ENCODE assay signal across 17 cellular contexts in the genomic region with DNA sequence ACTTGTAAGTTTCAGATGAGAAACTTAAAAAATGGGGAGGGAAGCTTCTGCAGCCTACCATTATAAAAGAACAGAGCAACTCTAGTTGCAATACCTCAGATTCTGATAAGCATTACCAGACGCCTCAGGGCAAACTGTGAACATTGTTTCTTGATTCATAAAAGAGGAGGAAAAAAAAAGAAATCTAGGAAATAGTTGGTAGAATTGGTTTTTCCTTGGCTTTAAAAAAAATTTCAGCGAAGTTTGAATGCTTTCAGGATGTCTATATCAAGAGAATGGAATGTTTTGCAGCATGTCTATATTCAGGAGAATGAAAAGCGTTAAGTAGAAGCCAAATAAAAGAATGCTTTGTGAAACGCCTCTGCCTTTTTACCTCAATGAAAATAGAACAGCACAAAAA. TPM values are rescaled to one million over a fixed set of nuclear protein-coding genes. Genes with fewer than 3 reads are reported as not detected.
A peak's percentile ranks its signal among the peaks of the same experiment; 100 is the strongest.
DNase-seq lines count a peak whose midpoint lies in the region; ATAC-seq and TF ChIP-seq lines count a peak whose summit lies in the region.
"Had no signal": no experiment of that assay in that cellular context is flagged by ENCODE, and none has a peak within 500 bp of the region (broad histone marks: within the 10 kb centered on the region; RNA-seq: fewer than 3 reads in every experiment).

No MANE protein-coding gene starts in this region.

- H3K9me3 ChIP-seq in GM23248 (ENCODE audit: low read depth) (no peaks in the 10 kb centered on the region), PC-3 (ENCODE audit: low read length) (no peaks in the 10 kb centered on the region), gastroesophageal sphincter (no peaks in the 10 kb centered on the region)
- H3K9me3 ChIP-seq in CD4-positive, alpha-beta memory T cell (ENCODE audit: control insufficient read depth in 1 of 2, low read length in 2 of 2), result no peaks in the 10 kb centered on the region
- H3K9me3 ChIP-seq: BLaER1 had no signal

- H3K4me1 ChIP-seq in GM23248 (ENCODE audit: insufficient read depth) (peaks cover 12% of the 10 kb centered on the region), PC-3 (ENCODE audit: insufficient read depth, low read length) (no peaks in the 10 kb centered on the region), gastroesophageal sphincter (peaks cover 0 to 8% (median 3%) of the 10 kb centered on the region in 3 donors)
- peaks cover 6% of the 10 kb centered on the region for H3K4me1 ChIP-seq in CD4-positive, alpha-beta memory T cell (ENCODE audit: insufficient read depth, low read length)

- H3K9me2 ChIP-seq in GM23248 (ENCODE audit: insufficient read depth) (no peaks in the 10 kb centered on the region), PC-3 (replicated peaks; ENCODE audit: low read length) (no peaks in the 10 kb centered on the region)

- H3K4me2 ChIP-seq in GM23248 (ENCODE audit: unreplicated experiment), result peak overlapping the region; percentile 43
- H3K4me2 ChIP-seq in PC-3 (ENCODE audit: low read length), result no peak overlapping the region
- H3K4me2 ChIP-seq: BLaER1 had no signal

- H3K9me3 Mint-ChIP-seq in CD4-positive, alpha-beta memory T cell, result peaks cover 0 to 4% (median 0%) of the 10 kb centered on the region in 8 donors
- H3K9me3 Mint-ChIP-seq: IgD-negative memory B cell had no signal

- WGBS in GM23248 (ENCODE audit: low coverage in 1 of 2, low lambda C conversion rate in 2 of 2, missing lambda C conversion rate in 2 of 2), 2 experiments, result 11 to 13% methylated on average over 4 of the region's 4 CpGs
- 64 to 80% methylated on average over 4 of the region's 4 CpGs for WGBS in gastroesophageal sphincter (ENCODE audit: low coverage in 1 of 2), 2 donors

- no peak for TF ChIP-seq EP300 in gastroesophageal sphincter (IDR thresholded peaks at IDR 0.05)

- H3F3A ChIP-seq in GM23248 (ENCODE audit: insufficient read depth) (peaks cover 4% of the 10 kb centered on the region; the same call in 1 of the 2 replicates), PC-3 (ENCODE audit: low read length, unreplicated experiment) (no peaks in the 10 kb centered on the region)

- H3K36me3 ChIP-seq in GM23248 (ENCODE audit: low read depth) (no peaks in the 10 kb centered on the region), PC-3 (ENCODE audit: low read depth, low read length) (no peaks in the 10 kb centered on the region), gastroesophageal sphincter (no peaks in the 10 kb centered on the region)
- no peaks in the 10 kb centered on the region for H3K36me3 ChIP-seq in CD4-positive, alpha-beta memory T cell (ENCODE audit: insufficient read depth, low read length)
- H3K36me3 ChIP-seq: BLaER1 had no signal

- peaks cover 0 to 10% (median 5%) of the 10 kb centered on the region in 4 donors for H3K4me1 Mint-ChIP-seq in CD4-positive, alpha-beta memory T cell

- CTCF ChIA-PET in PC-3 (lab: Charles Lee), result no interaction called here
- CTCF ChIA-PET in CD4-positive, alpha-beta memory T cell (lab: Charles Lee; ENCODE audit: partially characterized antibody), result no interaction called here

- no peak overlapping the region for H3K27ac Mint-ChIP-seq in CD4-positive, alpha-beta memory T cell
- H3K27ac Mint-ChIP-seq: IgD-negative memory B cell had no signal

- ATAC-seq in PC-3, result no peak
- ATAC-seq in gastroesophageal sphincter, result no peak
- ATAC-seq in GM19023 (IDR thresholded peaks at IDR 0.05; ENCODE audit: unreplicated experiment), result no peak
- ATAC-seq: HCT116 had no signal

- H3K27me3 Mint-ChIP-seq in CD4-positive, alpha-beta memory T cell, result peaks cover 10 to 14% of the 10 kb centered on the region in 2 donors

- DNase-seq in GM23248, result peak; percentile 62
- peak; percentile 12 for DNase-seq in PC-3
- DNase-seq in astrocyte of the hippocampus (ENCODE audit: low read depth, low spot score), result peak; percentile 46
- DNase-seq in substantia nigra (lab: John Stamatoyannopoulos, UW), result no peak
- DNase-seq in CD4-positive, alpha-beta memory T cell, result no peak
- no peak for DNase-seq in NCI-H774 (lab: John Stamatoyannopoulos, UW)
- DNase-seq: DMS153, NCI-H1436 treated with DMSO at 0.1 percent for 48 hours, NCI-H2081, NCI-H526, SHP77 treated with DMSO at 0.1 percent for 48 hours, SW 1271 had no signal

- peak overlapping the region; percentile 27; the same call in 1 of the 2 replicates for H2AFZ ChIP-seq in GM23248
- no peak overlapping the region for H2AFZ ChIP-seq in PC-3 (ENCODE audit: low read length)

- POLR2A ChIA-PET in PC-3 (lab: Charles Lee; ENCODE audit: unreplicated experiment), result no interaction called here
- POLR2A ChIA-PET in CD4-positive, alpha-beta memory T cell (lab: Charles Lee; ENCODE audit: partially characterized antibody), result no interaction called here

- in situ Hi-C loops in GM23248 (cut with MboI), result no loop called here

- no peaks in the 10 kb centered on the region for H3K79me2 ChIP-seq in GM23248 (ENCODE audit: insufficient read depth)
- H3K79me2 ChIP-seq in PC-3 (ENCODE audit: low read length), result no peaks in the 10 kb centered on the region

- TF ChIP-seq POLR2A in gastroesophageal sphincter (IDR thresholded peaks at IDR 0.05), result no peak

- H3K4me3 ChIP-seq in GM23248 (peak overlapping the region; percentile 29), PC-3 (ENCODE audit: low read length) (no peak overlapping the region), gastroesophageal sphincter (no peak overlapping the region)
- H3K4me3 ChIP-seq in CD4-positive, alpha-beta memory T cell (ENCODE audit: low read length in 2 of 2), result no peak overlapping the region
- H3K4me3 ChIP-seq: BLaER1 had no signal

- H3K9ac ChIP-seq in GM23248, result no peak overlapping the region
- no peak overlapping the region for H3K9ac ChIP-seq in PC-3 (ENCODE audit: low read length)
- H3K9ac ChIP-seq: BLaER1 had no signal

- BruUV-seq in PC-3 (replicated peaks; lab: Mats Ljungman, UMichigan), result no TSS peak

- TF ChIP-seq CTCF in PC-3 (conservative IDR thresholded peaks at IDR 0.05; ENCODE audit: low read depth, low read length) (no peak), gastroesophageal sphincter (IDR thresholded peaks at IDR 0.05) (no peak)

- intact Hi-C loops in PC-3 (cut with micrococcal nuclease), result no loop called here
- intact Hi-C loops in CD4-positive, alpha-beta memory T cell (cut with micrococcal nuclease), result no loop called here

- H3K27ac ChIP-seq in GM23248 (no peak overlapping the region), PC-3 (ENCODE audit: low read length) (no peak overlapping the region), substantia nigra (ENCODE audit: low read depth, low read length, poor library complexity, severe bottlenecking) (peak overlapping the region; percentile 4), gastroesophageal sphincter (no peak overlapping the region)
- no peak overlapping the region for H3K27ac ChIP-seq in CD4-positive, alpha-beta memory T cell (ENCODE audit: low read depth, low read length)
- H3K27ac ChIP-seq: BLaER1 had no signal

- H3K4me3 Mint-ChIP-seq in CD4-positive, alpha-beta memory T cell, result no peak overlapping the region
- H3K4me3 Mint-ChIP-seq: IgD-negative memory B cell had no signal

- H4K20me1 ChIP-seq in GM23248 (ENCODE audit: insufficient read depth) (no peaks in the 10 kb centered on the region), PC-3 (ENCODE audit: low read length) (no peaks in the 10 kb centered on the region)
- H4K20me1 ChIP-seq: BLaER1 had no signal

- H3K36me3 Mint-ChIP-seq in CD4-positive, alpha-beta memory T cell, result peaks cover 0 to 1% of the 10 kb centered on the region in 2 donors
- H3K36me3 Mint-ChIP-seq: IgD-negative memory B cell had no signal

- H3K27me3 ChIP-seq in GM23248 (replicated peaks; ENCODE audit: insufficient read depth), result no peaks in the 10 kb centered on the region
- H3K27me3 ChIP-seq in PC-3 (ENCODE audit: low read length), result no peaks in the 10 kb centered on the region
- no peaks in the 10 kb centered on the region for H3K27me3 ChIP-seq in gastroesophageal sphincter
- no peaks in the 10 kb centered on the region for H3K27me3 ChIP-seq in CD4-positive, alpha-beta memory T cell (ENCODE audit: insufficient read depth, low read length)
- H3K27me3 ChIP-seq: BLaER1 had no signal

RNA-seq across cellular contexts. Expression of gene ANLN, which starts 17.5 kb away (rescaled TPM):
- total RNA-seq in GM23248 (2014; rRNA removed; shearing (Covaris generic)), result 55.6 and 57.5 TPM in 2 replicates
- polyA plus RNA-seq in GM23248 (2016; fragmentation: Nextera tagmentation; extraction: Ambion mirVana), result 37.9 and 38.4 TPM in 2 replicates
- total RNA-seq in PC-3 (2014; rRNA removed) (110 and 111 TPM in 2 replicates), gastroesophageal sphincter (10 to 100 TPM in 3 of 4 donors, 1 to 10 TPM in 1; 2.8 to 20.7 (median 13.9) TPM)
- total RNA-seq in CD4-positive, alpha-beta memory T cell, result under 1 TPM in 1 of 2 experiments, not detected in 1; 0.23 TPM
- polyA plus RNA-seq in CD4-positive, alpha-beta memory T cell, result not detected
- polyA plus RNA-seq: IgD-negative memory B cell had no signal

Comparison
In these comparisons a context has a peak if more than half of its experiments do, and no peak if none do; other contexts are left out.
1. DNase-seq: peak in GM23248 (single experiment), PC-3 (single experiment) and astrocyte of the hippocampus (single experiment); none in substantia nigra (0 of 49), CD4-positive, alpha-beta memory T cell (0 of 5) and NCI-H774 (single experiment).